In the genomic region with DNA sequence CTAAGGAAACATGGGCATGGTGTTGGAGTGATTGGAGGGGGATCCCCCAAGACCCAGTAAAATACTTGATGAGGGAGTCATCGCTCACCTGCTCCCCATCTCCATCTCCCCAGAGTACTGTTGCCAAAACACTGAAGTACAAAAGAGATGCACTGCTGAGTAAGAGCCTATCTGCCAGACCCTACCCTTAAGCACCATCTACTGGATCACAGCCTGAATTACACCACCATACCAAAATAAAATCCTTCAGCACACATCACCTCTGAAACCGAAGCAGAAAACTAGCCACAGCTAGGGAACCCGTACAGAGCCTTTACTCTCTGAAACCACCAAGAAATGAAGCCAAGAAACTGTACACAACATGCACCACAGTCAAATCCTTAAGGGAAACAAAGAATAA, we compare ENCODE assay signal across 8 cellular contexts.
DNase-seq lines count a peak whose midpoint lies in the region; ATAC-seq, FAIRE-seq and TF ChIP-seq lines count a peak whose summit lies in the region.

No MANE protein-coding gene starts in this region.

- peak; percentile 16 for FAIRE-seq in D721Med (lab: Jason Lieb, UNC)

- no peaks in the 10 kb centered on the region for H3K4me1 ChIP-seq in NT2/D1 (ENCODE audit: insufficient read depth, insufficient read length)
- no peaks in the 10 kb centered on the region for H3K4me1 ChIP-seq in tibial artery
- no peaks in the 10 kb centered on the region for H3K4me1 ChIP-seq in left ventricle myocardium inferior

- no peak overlapping the region for H3K9ac ChIP-seq in NT2/D1 (ENCODE audit: insufficient read length, low read depth)

- no peak for DNase-seq in D721Med (ENCODE audit: insufficient read length, low spot score)
- DNase-seq in NT2/D1 (ENCODE audit: low read depth, low spot score): peak; percentile 16
- peak; percentile 16 for DNase-seq in glomerular visceral epithelial cell (ENCODE audit: extremely low spot score)
- no peak for DNase-seq in stimulated activated naive CD8-positive, alpha-beta T cell treated with anti-CD3 and anti-CD28 coated beads, Interleukin-15, amount 100 ng/mL, for 72 hours
- no peak for DNase-seq in tibial artery
- no peak for DNase-seq in left ventricle myocardium inferior

- H3K27me3 Mint-ChIP-seq in stimulated activated naive CD8-positive, alpha-beta T cell treated with anti-CD3 and anti-CD28 coated beads, Interleukin-15, amount 100 ng/mL, for 72 hours: no peaks in the 10 kb centered on the region

- H3K27me3 ChIP-seq in NT2/D1 (ENCODE audit: insufficient read depth, insufficient read length): no peaks in the 10 kb centered on the region
- H3K27me3 ChIP-seq in tibial artery: no peaks in the 10 kb centered on the region
- H3K27me3 ChIP-seq in left ventricle myocardium inferior (ENCODE audit: low read depth): no peaks in the 10 kb centered on the region

- H3K9me3 Mint-ChIP-seq in stimulated activated naive CD8-positive, alpha-beta T cell treated with anti-CD3 and anti-CD28 coated beads, Interleukin-15, amount 100 ng/mL, for 72 hours: no peaks in the 10 kb centered on the region

- no peak overlapping the region for H3K27ac ChIP-seq in tibial artery
- H3K27ac ChIP-seq in left ventricle myocardium inferior (replicated peaks): no peak overlapping the region

- intact Hi-C loops in tibial artery (cut with DNase I; ENCODE audit: low total_unique reads) (no loop called here), left ventricle myocardium inferior (cut with micrococcal nuclease) (no loop called here)

- H3K9me3 ChIP-seq in NT2/D1 (ENCODE audit: insufficient read depth, low read length) (no peaks in the 10 kb centered on the region), tibial artery (no peaks in the 10 kb centered on the region), left ventricle myocardium inferior (replicated peaks) (no peaks in the 10 kb centered on the region)

- H3K4me3 Mint-ChIP-seq in stimulated activated naive CD8-positive, alpha-beta T cell treated with anti-CD3 and anti-CD28 coated beads, Interleukin-15, amount 100 ng/mL, for 72 hours: no peak overlapping the region

- H3K27ac Mint-ChIP-seq in stimulated activated naive CD8-positive, alpha-beta T cell treated with anti-CD3 and anti-CD28 coated beads, Interleukin-15, amount 100 ng/mL, for 72 hours: no peak overlapping the region

- ATAC-seq in GM21825 (IDR thresholded peaks at IDR 0.05; ENCODE audit: unreplicated experiment) (peak; percentile 68), GM18861 (IDR thresholded peaks at IDR 0.05; ENCODE audit: unreplicated experiment) (no peak)
- ATAC-seq in stimulated activated naive CD8-positive, alpha-beta T cell treated with anti-CD3 and anti-CD28 coated beads, Interleukin-15, amount 100 ng/mL, for 72 hours: no peak

- H3K36me3 ChIP-seq in NT2/D1 (ENCODE audit: insufficient read depth, insufficient read length, low read length) (no peaks in the 10 kb centered on the region), tibial artery (no peaks in the 10 kb centered on the region), left ventricle myocardium inferior (no peaks in the 10 kb centered on the region)

- TF ChIP-seq CTCF in D721Med (IDR thresholded peaks at IDR 0.05; ENCODE audit: insufficient read depth, missing control alignments) (peak; percentile 56), tibial artery (IDR thresholded peaks at IDR 0.05) (no peak), left ventricle myocardium inferior (IDR thresholded peaks at IDR 0.05; ENCODE audit: borderline replicate concordance) (no peak)

- H3K4me3 ChIP-seq in NT2/D1 (ENCODE audit: insufficient read length, low read depth) (no peak overlapping the region), tibial artery (no peak overlapping the region), left ventricle myocardium inferior (no peak overlapping the region)

- no peaks in the 10 kb centered on the region for H3K4me1 Mint-ChIP-seq in stimulated activated naive CD8-positive, alpha-beta T cell treated with anti-CD3 and anti-CD28 coated beads, Interleukin-15, amount 100 ng/mL, for 72 hours

Comparison
In these comparisons a context has a peak if more than half of its experiments do, and no peak if none do; other contexts are left out.
1. DNase-seq: peak in NT2/D1 (single experiment) and glomerular visceral epithelial cell (single experiment); none in D721Med (single experiment), stimulated activated naive CD8-positive, alpha-beta T cell treated with anti-CD3 and anti-CD28 coated beads, Interleukin-15, amount 100 ng/mL, for 72 hours (0 of 2), tibial artery (0 of 2) and left ventricle myocardium inferior (single experiment).